10 cellular contexts compared by ENCODE assay signal in genomic region chrX:47146936-47147859, GRCh38. TPM values are rescaled to one million over a fixed set of nuclear protein-coding genes. Genes with fewer than 3 reads are reported as not detected.
A peak's percentile ranks its signal among the peaks of the same experiment; 100 is the strongest.
DNase-seq lines count a peak whose midpoint lies in the region; ATAC-seq and TF ChIP-seq lines count a peak whose summit lies in the region.
"Had no signal": no experiment of that assay in that cellular context is flagged by ENCODE, and none has a peak within 500 bp of the region (broad histone marks: within the 10 kb centered on the region; RNA-seq: fewer than 3 reads in every experiment).

No MANE protein-coding gene starts in this region.

- peaks cover 17% of the 10 kb centered on the region for H3K36me3 Mint-ChIP-seq in CD4-positive, CD25-positive, alpha-beta regulatory T cell
- H3K36me3 Mint-ChIP-seq in natural killer cell (no peaks in the 10 kb centered on the region), mesothelial cell of epicardium (peaks cover 18% of the 10 kb centered on the region)

- TF ChIP-seq CTCF in KMS-11 (conservative IDR thresholded peaks at IDR 0.05; ENCODE audit: low read depth, low read length): no peak
- no peak for TF ChIP-seq CTCF in cardiac fibroblast (IDR thresholded peaks at IDR 0.05; ENCODE audit: low read depth, low read length)
- TF ChIP-seq CTCF in natural killer cell (IDR thresholded peaks at IDR 0.05): no peak
- no peak for TF ChIP-seq CTCF in mesothelial cell of epicardium (IDR thresholded peaks at IDR 0.05; ENCODE audit: unreplicated experiment)

- peak overlapping the region; percentile 43 to 99 (median 62) for H3K27ac Mint-ChIP-seq in CD4-positive, CD25-positive, alpha-beta regulatory T cell
- H3K27ac Mint-ChIP-seq in natural killer cell (peak overlapping the region; percentile 56 to 57), mesothelial cell of epicardium (no peak overlapping the region)

- no peak for DNase-seq in CD4-positive, CD25-positive, alpha-beta regulatory T cell
- DNase-seq in cardiac fibroblast (ENCODE audit: low read depth in 2 of 2): no peak
- DNase-seq in natural killer cell: no peak
- DNase-seq in mesothelial cell of epicardium (ENCODE audit: low spot score in 2 of 2, unreplicated experiment in 2 of 2): no peak
- DNase-seq in NCI-H2227 (lab: John Stamatoyannopoulos, UW; ENCODE audit: unreplicated experiment): no peak
- no peak for DNase-seq in NCI-H345 (lab: John Stamatoyannopoulos, UW)
- DNase-seq: effector memory CD4-positive, alpha-beta T cell had no signal

- H3K27ac ChIP-seq in CD4-positive, CD25-positive, alpha-beta regulatory T cell (ENCODE audit: insufficient read depth, low read length, poor library complexity, severe bottlenecking): no peak overlapping the region
- no peak overlapping the region for H3K27ac ChIP-seq in KMS-11
- H3K27ac ChIP-seq: pancreas had no signal

- intact Hi-C loops in natural killer cell (cut with micrococcal nuclease): no loop called here

- no peak for ATAC-seq in CD4-positive, CD25-positive, alpha-beta regulatory T cell (ENCODE audit: low read depth in 2 of 2)
- ATAC-seq in natural killer cell (no peak), GM21737 (IDR thresholded peaks at IDR 0.05; ENCODE audit: unreplicated experiment) (no peak)
- ATAC-seq: pancreas had no signal

- peaks cover 77% of the 10 kb centered on the region for H3K79me2 ChIP-seq in KMS-11 (ENCODE audit: insufficient read depth, low read depth)

- H2AFZ ChIP-seq in KMS-11 (ENCODE audit: low read depth): no peak overlapping the region

- H3K36me3 ChIP-seq in CD4-positive, CD25-positive, alpha-beta regulatory T cell (ENCODE audit: control insufficient read depth, insufficient read depth, low read length): peaks cover 9% of the 10 kb centered on the region
- no peaks in the 10 kb centered on the region for H3K36me3 ChIP-seq in KMS-11 (ENCODE audit: insufficient read depth)
- H3K36me3 ChIP-seq: pancreas had no signal

- no peaks in the 10 kb centered on the region for H4K20me1 ChIP-seq in KMS-11 (ENCODE audit: insufficient read depth)

- no peaks in the 10 kb centered on the region for H3K9me3 ChIP-seq in CD4-positive, CD25-positive, alpha-beta regulatory T cell (ENCODE audit: control insufficient read depth in 2 of 2, low read length in 2 of 2)
- H3K9me3 ChIP-seq: pancreas had no signal

- peak overlapping the region; percentile 30 to 72 (median 63) for H3K4me3 Mint-ChIP-seq in CD4-positive, CD25-positive, alpha-beta regulatory T cell
- no peak overlapping the region for H3K4me3 Mint-ChIP-seq in natural killer cell
- no peak overlapping the region for H3K4me3 Mint-ChIP-seq in mesothelial cell of epicardium

- no peak overlapping the region for H3K9ac ChIP-seq in KMS-11

- no peaks in the 10 kb centered on the region for H3K27me3 ChIP-seq in CD4-positive, CD25-positive, alpha-beta regulatory T cell (ENCODE audit: control insufficient read depth, insufficient read depth, low read length)
- H3K27me3 ChIP-seq in KMS-11 (ENCODE audit: insufficient read depth, low read depth): no peaks in the 10 kb centered on the region

- peaks cover 3 to 53% (median 16%) of the 10 kb centered on the region in 4 donors for H3K4me1 Mint-ChIP-seq in CD4-positive, CD25-positive, alpha-beta regulatory T cell
- H3K4me1 Mint-ChIP-seq in natural killer cell: peaks cover 14 to 38% of the 10 kb centered on the region in 2 donors
- peaks cover 7% of the 10 kb centered on the region for H3K4me1 Mint-ChIP-seq in mesothelial cell of epicardium

- H3K4me3 ChIP-seq in CD4-positive, CD25-positive, alpha-beta regulatory T cell (ENCODE audit: low read depth, low read length): peak overlapping the region; percentile 32
- H3K4me3 ChIP-seq in KMS-11 (IDR thresholded peaks at IDR 0.05; ENCODE audit: insufficient read depth, low read depth, low read length) (no peak overlapping the region), cardiac fibroblast (replicated peaks in 1 of 2; ENCODE audit: low read depth in 2 of 2, low read length in 2 of 2) (peak overlapping the region; percentile 75 to 77)

- H3K4me2 ChIP-seq in KMS-11: peak overlapping the region; percentile 76; the same call in 1 of the 2 replicates

- H3K9me3 Mint-ChIP-seq in CD4-positive, CD25-positive, alpha-beta regulatory T cell: peaks cover 0 to 3% (median 0%) of the 10 kb centered on the region in 7 donors
- H3K9me3 Mint-ChIP-seq in natural killer cell (no peaks in the 10 kb centered on the region), mesothelial cell of epicardium (peaks cover 20% of the 10 kb centered on the region)

- H3K4me1 ChIP-seq in CD4-positive, CD25-positive, alpha-beta regulatory T cell (ENCODE audit: control insufficient read depth, insufficient read depth, low read length, poor library complexity, severe bottlenecking): peaks cover 12% of the 10 kb centered on the region
- peaks cover 15% of the 10 kb centered on the region for H3K4me1 ChIP-seq in KMS-11 (ENCODE audit: low read depth, poor library complexity, severe bottlenecking)
- H3K4me1 ChIP-seq: pancreas had no signal

- peaks cover 12% of the 10 kb centered on the region for H3K27me3 Mint-ChIP-seq in CD4-positive, CD25-positive, alpha-beta regulatory T cell
- no peaks in the 10 kb centered on the region for H3K27me3 Mint-ChIP-seq in natural killer cell (ENCODE audit: low read depth in 2 of 2)
- no peaks in the 10 kb centered on the region for H3K27me3 Mint-ChIP-seq in mesothelial cell of epicardium (ENCODE audit: low read depth)

RNA-seq across cellular contexts. Expression of gene RBM10, which starts 2.2 kb away (rescaled TPM):
- total RNA-seq in CD4-positive, CD25-positive, alpha-beta regulatory T cell: 37.6 TPM
- polyA plus RNA-seq in CD4-positive, CD25-positive, alpha-beta regulatory T cell: 10 to 100 TPM; 17.9 to 22.6 (median 22.0) TPM
- total RNA-seq in natural killer cell (10 to 100 TPM; 37.5 to 43.7 (median 39.4) TPM), mesothelial cell of epicardium (56.7 to 61.4 TPM (median 58.7 TPM) in 3 replicates)

RNA-seq across cellular contexts. Expression of gene NDUFB11, which starts 2.7 kb away (rescaled TPM):
- 50.3 TPM for total RNA-seq in CD4-positive, CD25-positive, alpha-beta regulatory T cell
- polyA plus RNA-seq in CD4-positive, CD25-positive, alpha-beta regulatory T cell: 100 to 1,000 TPM; 164 to 190 (median 179) TPM
- total RNA-seq in natural killer cell: 10 to 100 TPM; 38.2 to 43.3 (median 42.3) TPM
- total RNA-seq in mesothelial cell of epicardium: 82.9 to 85.7 TPM (median 83.9 TPM) in 3 replicates

RNA-seq across cellular contexts. Expression of gene UBA1, which starts 46.4 kb away (rescaled TPM):
- 173 TPM for total RNA-seq in CD4-positive, CD25-positive, alpha-beta regulatory T cell
- 100 to 1,000 TPM; 163 to 210 (median 175) TPM for polyA plus RNA-seq in CD4-positive, CD25-positive, alpha-beta regulatory T cell
- 100 to 1,000 TPM; 118 to 168 (median 120) TPM for total RNA-seq in natural killer cell
- 349 to 350 TPM (median 350 TPM) in 3 replicates for total RNA-seq in mesothelial cell of epicardium

Comparison
In these comparisons a context has a peak if more than half of its experiments do, and no peak if none do; other contexts are left out.
1. H3K4me3 Mint-ChIP-seq: peak in CD4-positive, CD25-positive, alpha-beta regulatory T cell (4 of 4); none in natural killer cell (single experiment) and mesothelial cell of epicardium (single experiment).